26 cellular contexts compared by ENCODE assay signal in genomic region chr4:54176202-54176601, GRCh38.
"Had no signal": no experiment of that assay in that cellular context is flagged by ENCODE, and none has a peak within 500 bp of the region (broad histone marks: within the 10 kb centered on the region; RNA-seq: fewer than 3 reads in every experiment).

No MANE protein-coding gene starts in this region.

- H3K4me3 ChIP-seq: esophagus squamous epithelium, gastrocnemius medialis, heart right ventricle, left ventricle myocardium inferior, lower lobe of right lung, mucosa of descending colon had no signal

- H3K4me3 Mint-ChIP-seq: dendritic cell treated with granulocyte-macrophage colony-stimulating factor and Interleukin-4, amounts not matched to agents 40 ng/mL and 50 ng/mL, for 4 days; effector memory CD8-positive, alpha-beta T cell; endodermal cell; mesothelial cell of epicardium; naive B cell had no signal

- H3K27me3 ChIP-seq: gastrocnemius medialis, heart right ventricle had no signal

- H3K27ac Mint-ChIP-seq: dendritic cell treated with granulocyte-macrophage colony-stimulating factor and Interleukin-4, amounts not matched to agents 40 ng/mL and 50 ng/mL, for 4 days; effector memory CD8-positive, alpha-beta T cell; endodermal cell; mesothelial cell of epicardium; naive B cell had no signal

- H3K4me1 ChIP-seq: esophagus squamous epithelium, gastrocnemius medialis, lower lobe of right lung had no signal

- H3K9me3 Mint-ChIP-seq: dendritic cell treated with granulocyte-macrophage colony-stimulating factor and Interleukin-4, amounts not matched to agents 40 ng/mL and 50 ng/mL, for 4 days; effector memory CD8-positive, alpha-beta T cell; endodermal cell had no signal

- H3K27ac ChIP-seq: epithelial cell of prostate, esophagus squamous epithelium, gastrocnemius medialis, heart right ventricle, left ventricle myocardium inferior, lower lobe of right lung had no signal

- H3K4me1 Mint-ChIP-seq: endodermal cell, mesothelial cell of epicardium, naive B cell had no signal

- H3K36me3 ChIP-seq: esophagus squamous epithelium, gastrocnemius medialis, heart right ventricle, left ventricle myocardium inferior, lower lobe of right lung had no signal

- FAIRE-seq: colon, endometrium, islet of Langerhans had no signal

- ATAC-seq: effector memory CD8-positive, alpha-beta T cell; esophagus mucosa; gastrocnemius medialis; heart right ventricle; left cardiac atrium; lower lobe of right lung; mucosa of descending colon had no signal

- DNase-seq: cortex of kidney; effector CD8-positive, alpha-beta T cell; effector memory CD8-positive, alpha-beta T cell; endodermal cell; erythroblast; esophagus squamous epithelium; foreskin fibroblast; foreskin melanocyte; gastrocnemius medialis; glutamatergic neuron; head of caudate nucleus; heart right ventricle; hippocampal formation; left cardiac atrium; left ventricle myocardium inferior; lower lobe of right lung; mesenchymal stem cell; mucosa of descending colon; naive B cell had no signal

- H3K36me3 Mint-ChIP-seq: mesothelial cell of epicardium, naive B cell had no signal

- H3K9me3 ChIP-seq: esophagus squamous epithelium, gastrocnemius medialis, left ventricle myocardium inferior, lower lobe of right lung, mucosa of descending colon had no signal
